In the genomic region with DNA sequence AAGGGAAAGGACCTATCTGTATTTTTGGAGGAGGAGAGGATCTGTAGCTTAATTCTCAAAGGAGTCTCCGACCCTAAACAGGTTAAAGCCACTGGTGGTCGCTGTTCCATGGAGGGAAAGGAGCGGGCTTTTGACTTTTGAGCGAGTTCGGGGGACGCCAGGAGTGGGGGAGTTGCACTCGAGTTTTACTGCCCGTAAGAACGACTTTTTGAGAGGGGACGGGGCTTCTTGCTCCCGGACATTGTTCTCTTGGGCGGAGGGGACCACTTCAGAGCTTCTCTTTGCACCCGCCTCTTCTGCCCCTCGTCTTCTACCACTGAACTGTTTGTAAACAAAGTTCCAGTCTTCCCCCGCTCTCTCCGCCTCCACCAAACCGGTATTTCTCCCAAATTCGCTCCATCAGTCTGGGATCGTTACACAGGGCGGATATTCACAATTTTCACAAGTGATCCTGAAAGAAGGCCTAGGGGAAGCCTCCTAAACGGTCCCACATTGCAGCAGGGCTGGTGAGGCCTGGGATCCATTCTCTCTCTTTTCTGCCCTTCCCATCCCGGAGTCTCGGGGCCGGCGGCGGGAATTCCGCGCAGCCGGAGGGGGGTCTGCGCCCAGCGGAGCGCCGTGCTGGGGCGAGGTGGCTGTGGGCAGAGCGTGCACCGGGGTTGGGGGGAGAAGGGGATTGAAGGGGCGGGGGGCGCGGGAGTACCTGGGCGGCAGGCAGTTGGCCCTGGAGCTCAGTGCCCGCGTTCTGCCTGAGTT, we compare ENCODE assay signal across 8 cellular contexts.
DNase-seq lines count a peak whose midpoint lies in the region; ATAC-seq lines count a peak whose summit lies in the region.

No MANE protein-coding gene starts in this region.

- no peaks in the 10 kb centered on the region for H3K36me3 ChIP-seq in effector memory CD4-positive, alpha-beta T cell (ENCODE audit: control insufficient read depth, insufficient read depth, low read length)

- peaks cover 100% of the 10 kb centered on the region for H3K27me3 ChIP-seq in effector memory CD4-positive, alpha-beta T cell (replicated peaks; ENCODE audit: control insufficient read depth, insufficient read depth, low read length, poor library complexity, severe bottlenecking)

- DNase-seq in NCI-H146 (lab: John Stamatoyannopoulos, UW) (peak; percentile 62), NCI-H146 treated with DMSO at 0.1 percent for 48 hours (lab: John Stamatoyannopoulos, UW; ENCODE audit: unreplicated experiment) (no peak), NCI-H748 (lab: John Stamatoyannopoulos, UW; ENCODE audit: unreplicated experiment) (peak; percentile 65), retina (peak; percentile 72), NCI-H1105 (lab: John Stamatoyannopoulos, UW) (no peak)
- DNase-seq in effector memory CD4-positive, alpha-beta T cell: no peak

- no peaks in the 10 kb centered on the region for H3K9me3 ChIP-seq in effector memory CD4-positive, alpha-beta T cell (ENCODE audit: control insufficient read depth, low read length)

- no peak overlapping the region for H3K27ac ChIP-seq in effector memory CD4-positive, alpha-beta T cell (ENCODE audit: insufficient read depth, low read length, poor library complexity, severe bottlenecking)

- peaks cover 62% of the 10 kb centered on the region for H3K4me1 ChIP-seq in effector memory CD4-positive, alpha-beta T cell (ENCODE audit: control insufficient read depth, insufficient read depth, low read length, poor library complexity, severe bottlenecking)

- ATAC-seq in GM18873 (IDR thresholded peaks at IDR 0.05; ENCODE audit: low FRiP score, unreplicated experiment): no peak
- ATAC-seq in HG02938 (IDR thresholded peaks at IDR 0.05; ENCODE audit: unreplicated experiment): no peak

- H3K4me3 ChIP-seq in effector memory CD4-positive, alpha-beta T cell (ENCODE audit: insufficient read depth, low read depth, low read length, poor library complexity, severe bottlenecking): peak overlapping the region; percentile 49

Comparison
In these comparisons a context has a peak if more than half of its experiments do, and no peak if none do; other contexts are left out.
1. DNase-seq: peak in NCI-H146 (single experiment), NCI-H748 (single experiment) and retina (single experiment); none in NCI-H146 treated with DMSO at 0.1 percent for 48 hours (single experiment), effector memory CD4-positive, alpha-beta T cell (0 of 3) and NCI-H1105 (single experiment).